1 cellular context compared by ENCODE assay signal in the genomic region with DNA sequence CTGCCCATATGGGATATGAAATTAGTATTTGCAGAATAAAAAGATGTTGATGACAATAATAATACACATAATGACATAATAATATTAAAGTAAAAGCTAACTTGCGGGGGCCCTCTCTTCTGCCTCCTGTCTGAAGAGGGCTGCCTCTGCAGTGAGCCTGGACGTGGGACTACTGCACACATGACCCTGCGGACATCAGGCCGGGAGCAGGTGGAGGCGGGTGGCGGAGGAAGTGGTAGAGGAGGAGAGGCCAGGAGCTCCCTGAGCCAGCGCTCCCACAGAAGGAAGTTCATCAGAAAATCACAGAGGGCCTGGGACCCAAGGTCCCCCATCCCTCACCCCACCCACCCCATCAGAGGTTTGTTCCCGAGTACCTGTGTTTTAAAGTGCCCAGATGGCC.
TF ChIP-seq lines count a peak whose summit lies in the region.

No MANE protein-coding gene starts in this region.

TF ChIP-seq in H1, 55 proteins besides CTCF, POLR2A, EP300 and RAD21 (continued from another document):
- TF ChIP-seq, protein P1, sequence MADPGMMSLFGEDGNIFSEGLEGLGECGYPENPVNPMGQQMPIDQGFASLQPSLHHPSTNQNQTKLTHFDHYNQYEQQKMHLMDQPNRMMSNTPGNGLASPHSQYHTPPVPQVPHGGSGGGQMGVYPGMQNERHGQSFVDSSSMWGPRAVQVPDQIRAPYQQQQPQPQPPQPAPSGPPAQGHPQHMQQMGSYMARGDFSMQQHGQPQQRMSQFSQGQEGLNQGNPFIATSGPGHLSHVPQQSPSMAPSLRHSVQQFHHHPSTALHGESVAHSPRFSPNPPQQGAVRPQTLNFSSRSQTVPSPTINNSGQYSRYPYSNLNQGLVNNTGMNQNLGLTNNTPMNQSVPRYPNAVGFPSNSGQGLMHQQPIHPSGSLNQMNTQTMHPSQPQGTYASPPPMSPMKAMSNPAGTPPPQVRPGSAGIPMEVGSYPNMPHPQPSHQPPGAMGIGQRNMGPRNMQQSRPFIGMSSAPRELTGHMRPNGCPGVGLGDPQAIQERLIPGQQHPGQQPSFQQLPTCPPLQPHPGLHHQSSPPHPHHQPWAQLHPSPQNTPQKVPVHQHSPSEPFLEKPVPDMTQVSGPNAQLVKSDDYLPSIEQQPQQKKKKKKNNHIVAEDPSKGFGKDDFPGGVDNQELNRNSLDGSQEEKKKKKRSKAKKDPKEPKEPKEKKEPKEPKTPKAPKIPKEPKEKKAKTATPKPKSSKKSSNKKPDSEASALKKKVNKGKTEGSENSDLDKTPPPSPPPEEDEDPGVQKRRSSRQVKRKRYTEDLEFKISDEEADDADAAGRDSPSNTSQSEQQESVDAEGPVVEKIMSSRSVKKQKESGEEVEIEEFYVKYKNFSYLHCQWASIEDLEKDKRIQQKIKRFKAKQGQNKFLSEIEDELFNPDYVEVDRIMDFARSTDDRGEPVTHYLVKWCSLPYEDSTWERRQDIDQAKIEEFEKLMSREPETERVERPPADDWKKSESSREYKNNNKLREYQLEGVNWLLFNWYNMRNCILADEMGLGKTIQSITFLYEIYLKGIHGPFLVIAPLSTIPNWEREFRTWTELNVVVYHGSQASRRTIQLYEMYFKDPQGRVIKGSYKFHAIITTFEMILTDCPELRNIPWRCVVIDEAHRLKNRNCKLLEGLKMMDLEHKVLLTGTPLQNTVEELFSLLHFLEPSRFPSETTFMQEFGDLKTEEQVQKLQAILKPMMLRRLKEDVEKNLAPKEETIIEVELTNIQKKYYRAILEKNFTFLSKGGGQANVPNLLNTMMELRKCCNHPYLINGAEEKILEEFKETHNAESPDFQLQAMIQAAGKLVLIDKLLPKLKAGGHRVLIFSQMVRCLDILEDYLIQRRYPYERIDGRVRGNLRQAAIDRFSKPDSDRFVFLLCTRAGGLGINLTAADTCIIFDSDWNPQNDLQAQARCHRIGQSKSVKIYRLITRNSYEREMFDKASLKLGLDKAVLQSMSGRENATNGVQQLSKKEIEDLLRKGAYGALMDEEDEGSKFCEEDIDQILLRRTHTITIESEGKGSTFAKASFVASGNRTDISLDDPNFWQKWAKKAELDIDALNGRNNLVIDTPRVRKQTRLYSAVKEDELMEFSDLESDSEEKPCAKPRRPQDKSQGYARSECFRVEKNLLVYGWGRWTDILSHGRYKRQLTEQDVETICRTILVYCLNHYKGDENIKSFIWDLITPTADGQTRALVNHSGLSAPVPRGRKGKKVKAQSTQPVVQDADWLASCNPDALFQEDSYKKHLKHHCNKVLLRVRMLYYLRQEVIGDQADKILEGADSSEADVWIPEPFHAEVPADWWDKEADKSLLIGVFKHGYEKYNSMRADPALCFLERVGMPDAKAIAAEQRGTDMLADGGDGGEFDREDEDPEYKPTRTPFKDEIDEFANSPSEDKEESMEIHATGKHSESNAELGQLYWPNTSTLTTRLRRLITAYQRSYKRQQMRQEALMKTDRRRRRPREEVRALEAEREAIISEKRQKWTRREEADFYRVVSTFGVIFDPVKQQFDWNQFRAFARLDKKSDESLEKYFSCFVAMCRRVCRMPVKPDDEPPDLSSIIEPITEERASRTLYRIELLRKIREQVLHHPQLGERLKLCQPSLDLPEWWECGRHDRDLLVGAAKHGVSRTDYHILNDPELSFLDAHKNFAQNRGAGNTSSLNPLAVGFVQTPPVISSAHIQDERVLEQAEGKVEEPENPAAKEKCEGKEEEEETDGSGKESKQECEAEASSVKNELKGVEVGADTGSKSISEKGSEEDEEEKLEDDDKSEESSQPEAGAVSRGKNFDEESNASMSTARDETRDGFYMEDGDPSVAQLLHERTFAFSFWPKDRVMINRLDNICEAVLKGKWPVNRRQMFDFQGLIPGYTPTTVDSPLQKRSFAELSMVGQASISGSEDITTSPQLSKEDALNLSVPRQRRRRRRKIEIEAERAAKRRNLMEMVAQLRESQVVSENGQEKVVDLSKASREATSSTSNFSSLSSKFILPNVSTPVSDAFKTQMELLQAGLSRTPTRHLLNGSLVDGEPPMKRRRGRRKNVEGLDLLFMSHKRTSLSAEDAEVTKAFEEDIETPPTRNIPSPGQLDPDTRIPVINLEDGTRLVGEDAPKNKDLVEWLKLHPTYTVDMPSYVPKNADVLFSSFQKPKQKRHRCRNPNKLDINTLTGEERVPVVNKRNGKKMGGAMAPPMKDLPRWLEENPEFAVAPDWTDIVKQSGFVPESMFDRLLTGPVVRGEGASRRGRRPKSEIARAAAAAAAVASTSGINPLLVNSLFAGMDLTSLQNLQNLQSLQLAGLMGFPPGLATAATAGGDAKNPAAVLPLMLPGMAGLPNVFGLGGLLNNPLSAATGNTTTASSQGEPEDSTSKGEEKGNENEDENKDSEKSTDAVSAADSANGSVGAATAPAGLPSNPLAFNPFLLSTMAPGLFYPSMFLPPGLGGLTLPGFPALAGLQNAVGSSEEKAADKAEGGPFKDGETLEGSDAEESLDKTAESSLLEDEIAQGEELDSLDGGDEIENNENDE (IDR thresholded peaks at IDR 0.05; ENCODE audit: insufficient replicate concordance, low read length): no peak
- no peak for TF ChIP-seq CHD1 (IDR thresholded peaks at IDR 0.05; ENCODE audit: low read depth, low read length)
- TF ChIP-seq CBX8 (IDR thresholded peaks at IDR 0.05; ENCODE audit: borderline replicate concordance, low read depth, low read length): no peak
- no peak for TF ChIP-seq NANOG (IDR thresholded peaks at IDR 0.05; ENCODE audit: insufficient read depth, low read depth, low read length, poor library complexity, severe bottlenecking)
- no peak for TF ChIP-seq SP1 (IDR thresholded peaks at IDR 0.05; ENCODE audit: low read depth, low read length)
- TF ChIP-seq RBBP5 (IDR thresholded peaks at IDR 0.05; ENCODE audit: borderline replicate concordance, low read depth, low read length): no peak
- no peak for TF ChIP-seq POU5F1 (IDR thresholded peaks at IDR 0.05; ENCODE audit: low read depth, low read length)
- no peak for TF ChIP-seq CREB1 (IDR thresholded peaks at IDR 0.05)
- no peak for TF ChIP-seq SIRT6 (IDR thresholded peaks at IDR 0.05; ENCODE audit: low read length)
- TF ChIP-seq SRF (IDR thresholded peaks at IDR 0.05; ENCODE audit: low read depth, low read length): no peak
- no peak for TF ChIP-seq GABPA (IDR thresholded peaks at IDR 0.05; ENCODE audit: borderline replicate concordance, insufficient read depth, low read length)
- no peak for TF ChIP-seq CHD2 (IDR thresholded peaks at IDR 0.05; ENCODE audit: low read length)
- no peak for TF ChIP-seq ZNF274 (IDR thresholded peaks at IDR 0.05; ENCODE audit: borderline replicate concordance, extremely low read depth, low read length)
- no peak for TF ChIP-seq JUN (IDR thresholded peaks at IDR 0.05; ENCODE audit: low read depth, low read length)
